22 cellular contexts compared by ENCODE assay signal in the genomic region with DNA sequence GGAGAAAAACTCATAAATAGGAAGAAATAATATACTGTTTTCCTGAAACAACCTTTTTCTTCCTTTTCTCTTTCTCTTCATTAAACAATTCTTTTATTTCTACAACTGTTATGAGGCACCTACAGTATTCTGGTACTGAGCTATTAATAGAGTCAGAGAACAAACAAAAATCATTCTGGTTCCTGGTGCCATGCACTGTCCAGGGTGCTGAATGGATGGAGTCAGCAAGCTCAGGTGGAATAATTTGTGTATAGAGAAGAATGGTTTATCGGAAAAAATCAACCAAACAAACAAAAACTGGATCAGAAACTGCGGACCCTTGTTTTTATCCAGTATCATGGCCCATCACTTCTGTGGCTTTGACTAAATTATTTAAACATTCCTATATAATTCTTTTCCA.
DNase-seq lines count a peak whose midpoint lies in the region; FAIRE-seq and TF ChIP-seq lines count a peak whose summit lies in the region.
"Had no signal": no experiment of that assay in that cellular context is flagged by ENCODE, and none has a peak within 500 bp of the region (broad histone marks: within the 10 kb centered on the region; RNA-seq: fewer than 3 reads in every experiment).

No MANE protein-coding gene starts in this region.

- no peaks in the 10 kb centered on the region for H3K36me3 Mint-ChIP-seq in astrocyte (ENCODE audit: low read depth, unreplicated experiment)
- peaks cover 0 to 6% (median 0%) of the 10 kb centered on the region in 3 experiments; a peak in 2 of 7 replicates for H3K36me3 Mint-ChIP-seq in H9 (ENCODE audit: insufficient read depth in 1 of 3, low read depth in 3 of 3)

- H3K9me3 Mint-ChIP-seq in astrocyte (ENCODE audit: unreplicated experiment) (no peaks in the 10 kb centered on the region), H9 (peaks cover 6 to 7% of the 10 kb centered on the region in 2 experiments)
- H3K9me3 Mint-ChIP-seq: activated T-helper 2 cell treated with anti-CD3 and anti-CD28 coated beads, Interferon-gamma antibody, Interleukin-2, Interleukin-4, amounts not matched to agents 10 μg/mL and 5 μg/mL and 100 μg/mL, durations not matched to agents 14 hours and 24 hours and 36 hours had no signal

- no peak overlapping the region for H3K4ac ChIP-seq in H9 (ENCODE audit: low read depth, low read length)

- 71% methylated on average over 2 of the region's 2 CpGs for WGBS in liver
- no CpG with 5 or more reads among the region's 2 CpGs for WGBS in H9 (ENCODE audit: extremely low coverage, insufficient read length, low lambda C conversion rate)

- H3K4me2 ChIP-seq in astrocyte (ENCODE audit: low read length) = no peak overlapping the region
- no peak overlapping the region for H3K4me2 ChIP-seq in H9 (ENCODE audit: insufficient read depth, insufficient read length, low read length)
- H3K4me2 ChIP-seq: smooth muscle cell had no signal

- no peak overlapping the region for H2BK12ac ChIP-seq in H9 (ENCODE audit: insufficient read length, low read depth, low read length)

- no peak overlapping the region for H3K56ac ChIP-seq in H9 (ENCODE audit: insufficient read length, low read depth, low read length)

- no peak for TF ChIP-seq RAD21 in liver (IDR thresholded peaks at IDR 0.05)

- no peaks in the 10 kb centered on the region for H3K4me1 ChIP-seq in astrocyte (ENCODE audit: insufficient read depth, low read length)
- no peaks in the 10 kb centered on the region for H3K4me1 ChIP-seq in liver (ENCODE audit: control insufficient read depth in 4 of 4, insufficient read depth in 4 of 4, low read length in 3 of 4)
- no peaks in the 10 kb centered on the region; the same call in 1 of the 2 replicates for H3K4me1 ChIP-seq in H9 (ENCODE audit: insufficient read depth, low read length)
- H3K4me1 ChIP-seq: adrenal gland, foreskin keratinocyte had no signal

- no peaks in the 10 kb centered on the region for H4K20me1 ChIP-seq in astrocyte (ENCODE audit: insufficient read depth, low read length)
- H4K20me1 ChIP-seq in H9 (ENCODE audit: control insufficient read depth, insufficient read depth, insufficient read length) = no peaks in the 10 kb centered on the region

- H2AK5ac ChIP-seq in H9 (ENCODE audit: insufficient read length, low read length) = no peak overlapping the region

- H2AFZ ChIP-seq in astrocyte (ENCODE audit: low read depth, low read length) (no peak overlapping the region), H9 (ENCODE audit: low read length) (no peak overlapping the region)

- no peak for TF ChIP-seq CTCF in LNCaP clone FGC (IDR thresholded peaks at IDR 0.05; ENCODE audit: control insufficient read depth, extremely low read depth, insufficient read depth)
- no peak for TF ChIP-seq CTCF in astrocyte (IDR thresholded peaks at IDR 0.05; ENCODE audit: insufficient read depth, low read depth, low read length)
- no peak for TF ChIP-seq CTCF in liver (IDR thresholded peaks at IDR 0.05; ENCODE audit: low read depth, low read length, missing input control)
- no peak for TF ChIP-seq CTCF in H9 (conservative IDR thresholded peaks at IDR 0.05)

- H3K18ac ChIP-seq in H9 (ENCODE audit: insufficient read length, low read depth, low read length) = no peak overlapping the region

- H3K79me2 ChIP-seq in astrocyte (ENCODE audit: insufficient read depth, low read length) (no peaks in the 10 kb centered on the region), H9 (ENCODE audit: insufficient read depth, low read length) (peaks cover 1% of the 10 kb centered on the region; the same call in 1 of the 2 replicates)

- H3K9ac ChIP-seq in astrocyte (ENCODE audit: low read length) (no peak overlapping the region), liver (ENCODE audit: low read depth in 1 of 2, low read length in 2 of 2) (no peak overlapping the region), H9 (ENCODE audit: extremely low read depth, insufficient read length, low read length) (no peak overlapping the region)

- H3K4me3 Mint-ChIP-seq in astrocyte (ENCODE audit: unreplicated experiment) = no peak overlapping the region
- H3K4me3 Mint-ChIP-seq in H9 = no peak overlapping the region
- H3K4me3 Mint-ChIP-seq: B cell had no signal

- H3K4me3 ChIP-seq in LNCaP clone FGC (ENCODE audit: low read depth, low read length) (no peak overlapping the region), astrocyte (ENCODE audit: insufficient read depth, low read depth, low read length) (no peak overlapping the region), liver (ENCODE audit: low read depth in 1 of 3, low read length in 3 of 3) (no peak overlapping the region)
- H3K4me3 ChIP-seq: adrenal gland, smooth muscle cell, thoracic aorta had no signal

- no peak overlapping the region for H2BK5ac ChIP-seq in H9 (ENCODE audit: insufficient read length, low read length)

- no peak overlapping the region for H3K27ac Mint-ChIP-seq in astrocyte (ENCODE audit: unreplicated experiment)
- no peak overlapping the region for H3K27ac Mint-ChIP-seq in H9
- H3K27ac Mint-ChIP-seq: activated T-helper 2 cell treated with anti-CD3 and anti-CD28 coated beads, Interferon-gamma antibody, Interleukin-2, Interleukin-4, amounts not matched to agents 10 μg/mL and 5 μg/mL and 100 μg/mL, durations not matched to agents 14 hours and 24 hours and 36 hours; B cell had no signal

- DNase-seq in EL (peak; percentile 4), LNCaP clone FGC (ENCODE audit: low read depth) (peak; percentile 46), astrocyte (ENCODE audit: low read depth) (peak; percentile 1), H9 (no peak), SKM-1 treated with dmso at 0.1 percent for 144 hours (lab: John Stamatoyannopoulos, UW; ENCODE audit: unreplicated experiment) (no peak), amygdala (lab: John Stamatoyannopoulos, UW) (no peak)
- no peak for DNase-seq in stimulated activated CD4-positive, alpha-beta T cell treated with anti-CD3 and anti-CD28 coated beads, Interleukin-12 subunit alpha, Interleukin-12 subunit beta, amount 100 ng/mL, for 4 hours
- DNase-seq: activated CD4-positive, CD25-positive, alpha-beta regulatory T cell treated with anti-CD3 and anti-CD28 coated beads, Interleukin-2, amount 50 U/mL, for 72 hours; adrenal gland; foreskin keratinocyte; GDM1; KBM-7; NCI-H1694; NCI-H446; Right ventricle myocardium superior; T-helper 2 cell had no signal

- no peak overlapping the region for H2BK15ac ChIP-seq in H9 (ENCODE audit: low read depth, low read length)

- no peak overlapping the region for H3K14ac ChIP-seq in H9 (ENCODE audit: insufficient read depth, low read length)

- no peak overlapping the region for H3K23ac ChIP-seq in H9 (ENCODE audit: insufficient read length, low read depth, low read length)

- H4K8ac ChIP-seq in H9 (replicated peaks; ENCODE audit: insufficient read length, low read depth, low read length) = no peak overlapping the region

- H2BK120ac ChIP-seq in H9 (ENCODE audit: low read depth, low read length, poor library complexity, severe bottlenecking) = no peak overlapping the region

- no peak overlapping the region for H4K5ac ChIP-seq in H9 (ENCODE audit: insufficient read length, low read depth, low read length)

- H3K27ac ChIP-seq in astrocyte (ENCODE audit: low read depth, low read length) (no peak overlapping the region), liver (ENCODE audit: low read depth in 1 of 2, low read length in 2 of 2) (no peak overlapping the region), H9 (ENCODE audit: insufficient read length, low read depth, low read length) (no peak overlapping the region)
- H3K27ac ChIP-seq: adrenal gland, foreskin keratinocyte, thoracic aorta had no signal

- no peaks in the 10 kb centered on the region for H3K79me1 ChIP-seq in H9 (ENCODE audit: insufficient read depth, low read depth, low read length, poor library complexity, severe bottlenecking)

- no peak overlapping the region for H4K91ac ChIP-seq in H9 (ENCODE audit: insufficient read length, low read depth, low read length)

- H3T11ph ChIP-seq in H9 (ENCODE audit: low read length) = no peak overlapping the region

- no peaks in the 10 kb centered on the region for H3K23me2 ChIP-seq in H9 (ENCODE audit: insufficient read length, low read depth, low read length, poor library complexity, severe bottlenecking)

- no peaks in the 10 kb centered on the region for H3K4me1 Mint-ChIP-seq in astrocyte (ENCODE audit: low read depth, unreplicated experiment)
- H3K4me1 Mint-ChIP-seq in H9 = peaks cover 19 to 22% of the 10 kb centered on the region in 2 experiments
- H3K4me1 Mint-ChIP-seq: B cell had no signal

- no peaks in the 10 kb centered on the region for H3K36me3 ChIP-seq in astrocyte (ENCODE audit: insufficient read depth, low read length)
- H3K36me3 ChIP-seq in liver (ENCODE audit: control insufficient read depth in 4 of 4, insufficient read depth in 3 of 4, low read depth in 1 of 4, low read length in 3 of 4) = no peaks in the 10 kb centered on the region
- H3K36me3 ChIP-seq: adrenal gland, thoracic aorta had no signal

- peaks cover 3% of the 10 kb centered on the region for H3K27me3 Mint-ChIP-seq in astrocyte (ENCODE audit: low read depth, unreplicated experiment)
- no peaks in the 10 kb centered on the region for H3K27me3 Mint-ChIP-seq in H9 (ENCODE audit: low read depth)
- H3K27me3 Mint-ChIP-seq: B cell had no signal

- no peaks in the 10 kb centered on the region for H3K27me3 ChIP-seq in astrocyte (ENCODE audit: insufficient read depth, low read length)
- H3K27me3 ChIP-seq in liver (ENCODE audit: control insufficient read depth in 4 of 4, insufficient read depth in 4 of 4, low read length in 3 of 4) = no peaks in the 10 kb centered on the region
- no peaks in the 10 kb centered on the region for H3K27me3 ChIP-seq in H9 (ENCODE audit: insufficient read depth, low read length)
- H3K27me3 ChIP-seq: adrenal gland, foreskin keratinocyte had no signal

- H2BK20ac ChIP-seq in H9 (ENCODE audit: low read depth, low read length, poor library complexity, severe bottlenecking) = no peak overlapping the region

- no peak for FAIRE-seq in astrocyte (lab: Jason Lieb, UNC)
- FAIRE-seq: endometrium had no signal

- H3K9me3 ChIP-seq in astrocyte (ENCODE audit: insufficient read depth, low read depth, low read length) (no peaks in the 10 kb centered on the region), liver (ENCODE audit: control insufficient read depth in 4 of 4, low read length in 3 of 4) (no peaks in the 10 kb centered on the region), H9 (ENCODE audit: control insufficient read depth, low read depth, low read length) (no peaks in the 10 kb centered on the region)
- H3K9me3 ChIP-seq: adrenal gland, thoracic aorta had no signal

TF ChIP-seq in liver, 16 proteins besides CTCF, POLR2A, EP300 and RAD21 (continues in another document):
- no peak for TF ChIP-seq JUND (IDR thresholded peaks at IDR 0.05)
- TF ChIP-seq HNF4G (IDR thresholded peaks at IDR 0.05) = no peak
- TF ChIP-seq TAF1 (conservative IDR thresholded peaks at IDR 0.05) = no peak

Comparison
In these comparisons a context has a peak if more than half of its experiments do, and no peak if none do; other contexts are left out.
1. DNase-seq: peak in EL (single experiment), LNCaP clone FGC (single experiment) and astrocyte (single experiment); none in H9 (single experiment), SKM-1 treated with dmso at 0.1 percent for 144 hours (single experiment), stimulated activated CD4-positive, alpha-beta T cell treated with anti-CD3 and anti-CD28 coated beads, Interleukin-12 subunit alpha, Interleukin-12 subunit beta, amount 100 ng/mL, for 4 hours (single experiment) and amygdala (0 of 56).